Comparison of ENCODE assay signal across 1 cellular context in genomic region chr1:169146536-169147214, GRCh38.
TF ChIP-seq lines count a peak whose summit lies in the region.

No MANE protein-coding gene starts in this region.

TF ChIP-seq in GM23338, 12 proteins besides CTCF, POLR2A, EP300 and RAD21 (continued from another document):
- TF ChIP-seq STAT1 (IDR thresholded peaks at IDR 0.05; ENCODE audit: unreplicated experiment) = no peak
- no peak for TF ChIP-seq EZH2 (IDR thresholded peaks at IDR 0.05; ENCODE audit: low read depth, unreplicated experiment)
- TF ChIP-seq ETS1 (IDR thresholded peaks at IDR 0.05) = no peak
- TF ChIP-seq ZNF114 (CRISPR knock-in tag; IDR thresholded peaks at IDR 0.05) = no peak
- no peak for TF ChIP-seq REST (IDR thresholded peaks at IDR 0.05; ENCODE audit: unreplicated experiment)
- no peak for TF ChIP-seq POLR2AphosphoS5 (IDR thresholded peaks at IDR 0.05; ENCODE audit: low read depth)
- TF ChIP-seq CREB1 (CRISPR knock-in tag; IDR thresholded peaks at IDR 0.05; ENCODE audit: low read depth) = no peak
- no peak for TF ChIP-seq JUNB (IDR thresholded peaks at IDR 0.05; ENCODE audit: unreplicated experiment)
TF ChIP-seq in GM23338: peak in this region for 0.
